ENCODE assay signal across 8 cellular contexts in the genomic region with DNA sequence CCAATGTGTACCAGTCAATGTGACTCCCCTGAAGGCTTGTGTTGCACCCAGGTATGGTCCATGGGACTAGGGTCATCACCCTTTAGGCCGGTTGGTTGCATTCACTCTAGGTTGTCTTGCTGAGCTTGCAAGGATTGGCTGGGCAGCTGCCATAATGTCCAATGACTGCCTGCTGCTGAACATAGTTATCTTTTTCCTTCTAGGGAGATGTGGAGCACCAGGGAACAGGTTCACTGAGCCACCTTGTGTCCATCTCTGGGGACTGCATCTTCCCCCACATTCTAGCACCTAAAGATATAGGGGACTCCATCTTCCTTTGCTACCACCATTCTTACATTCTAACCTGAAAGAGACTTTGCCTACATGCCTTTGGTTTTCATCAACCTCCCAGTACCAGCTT.
DNase-seq lines count a peak whose midpoint lies in the region; ATAC-seq and TF ChIP-seq lines count a peak whose summit lies in the region.

No MANE protein-coding gene starts in this region.

- H3K4me3 ChIP-seq in NT2/D1 (ENCODE audit: insufficient read length, low read depth) (no peak overlapping the region), psoas muscle (no peak overlapping the region)

- no peaks in the 10 kb centered on the region for H3K9me3 Mint-ChIP-seq in activated T-cell treated with anti-CD3 and anti-CD28 coated beads, Interleukin-2, amount 50 U/mL, for 4 hours

- H3K27ac ChIP-seq in psoas muscle = no peak overlapping the region

- 27 to 56% (median 34%) methylated on average over 1 of the region's 1 CpG for WGBS in psoas muscle, 3 donors

- peak; percentile 88 for ATAC-seq in GM21447 (IDR thresholded peaks at IDR 0.05; ENCODE audit: unreplicated experiment)
- peak; percentile 87 for ATAC-seq in HG03571 (IDR thresholded peaks at IDR 0.05; ENCODE audit: unreplicated experiment)
- peak; percentile 46 to 69 for ATAC-seq in activated T-cell treated with anti-CD3 and anti-CD28 coated beads, Interleukin-2, amount 50 U/mL, for 4 hours
- no peak for ATAC-seq in Right ventricle myocardium superior (ENCODE audit: poor library complexity)
- peak; percentile 84 to 95 (median 89) for ATAC-seq in psoas muscle

- H3K9ac ChIP-seq in NT2/D1 (ENCODE audit: insufficient read length, low read depth) = no peak overlapping the region

- H3K27me3 Mint-ChIP-seq in activated T-cell treated with anti-CD3 and anti-CD28 coated beads, Interleukin-2, amount 50 U/mL, for 4 hours (ENCODE audit: low read depth) = no peaks in the 10 kb centered on the region

- H3K36me3 ChIP-seq in NT2/D1 (ENCODE audit: insufficient read depth, insufficient read length, low read length) = no peaks in the 10 kb centered on the region
- H3K36me3 ChIP-seq in psoas muscle (ENCODE audit: insufficient read depth in 1 of 2, low read depth in 1 of 2) = no peaks in the 10 kb centered on the region

- peaks cover 13% of the 10 kb centered on the region for H3K4me1 Mint-ChIP-seq in activated T-cell treated with anti-CD3 and anti-CD28 coated beads, Interleukin-2, amount 50 U/mL, for 4 hours (ENCODE audit: low read depth)

- no peak overlapping the region for H3K4me3 Mint-ChIP-seq in activated T-cell treated with anti-CD3 and anti-CD28 coated beads, Interleukin-2, amount 50 U/mL, for 4 hours

- intact Hi-C loops in Right ventricle myocardium superior (cut with DNase I) (loop anchor here (10.0 kb wide), 1 partner anchor 413 kb away; no protein-coding TSS in a partner anchor), psoas muscle (cut with DNase I) (loop anchor here (10.0 kb wide), 3 partner anchors 413 to 733 kb away; partner anchors contain the start of gene TBL1XR1 (in 1 of the 2))

- no peaks in the 10 kb centered on the region for H3K4me1 ChIP-seq in NT2/D1 (ENCODE audit: insufficient read depth, insufficient read length)
- H3K4me1 ChIP-seq in psoas muscle = peaks cover 16% of the 10 kb centered on the region

- H3K9me3 ChIP-seq in NT2/D1 (ENCODE audit: insufficient read depth, low read length) (no peaks in the 10 kb centered on the region), psoas muscle (no peaks in the 10 kb centered on the region)

- TF ChIP-seq CTCF in psoas muscle (IDR thresholded peaks at IDR 0.05) = peak; percentile 77

- H3K27me3 ChIP-seq in NT2/D1 (ENCODE audit: insufficient read depth, insufficient read length) = no peaks in the 10 kb centered on the region
- no peaks in the 10 kb centered on the region for H3K27me3 ChIP-seq in psoas muscle (ENCODE audit: insufficient read depth in 3 of 3, low read length in 2 of 3)

- no peaks in the 10 kb centered on the region for H3K36me3 Mint-ChIP-seq in activated T-cell treated with anti-CD3 and anti-CD28 coated beads, Interleukin-2, amount 50 U/mL, for 4 hours (ENCODE audit: insufficient read depth)

- peak; percentile 77 for DNase-seq in EL
- peak; percentile 36 for DNase-seq in NT2/D1 (ENCODE audit: low read depth, low spot score)
- peak; percentile 20 for DNase-seq in activated T-cell treated with anti-CD3 and anti-CD28 coated beads, Interleukin-2, amount 50 U/mL, for 4 hours
- DNase-seq in Right ventricle myocardium superior = peak; percentile 40
- DNase-seq in psoas muscle = peak; percentile 39 to 71
- DNase-seq in GF-D8 (lab: John Stamatoyannopoulos, UW) = no peak
